10 cellular contexts compared by ENCODE assay signal in the genomic region with DNA sequence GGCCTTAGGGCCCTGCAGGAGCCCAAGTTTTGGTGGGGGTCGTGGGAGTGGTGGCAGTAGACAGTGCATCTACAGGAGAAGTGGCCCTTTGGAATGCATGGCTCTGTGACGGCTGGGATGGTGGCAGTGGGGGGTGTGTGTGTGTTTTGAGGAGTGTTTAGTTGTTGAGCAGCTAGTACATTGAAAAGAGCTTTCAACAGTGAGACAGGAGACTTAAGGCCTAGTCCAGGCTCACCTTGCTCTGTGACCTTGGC. TPM values are rescaled to one million over a fixed set of nuclear protein-coding genes. Genes with fewer than 3 reads are reported as not detected.
DNase-seq lines count a peak whose midpoint lies in the region; FAIRE-seq and TF ChIP-seq lines count a peak whose summit lies in the region.
"Had no signal": no experiment of that assay in that cellular context is flagged by ENCODE, and none has a peak within 500 bp of the region (broad histone marks: within the 10 kb centered on the region; RNA-seq: fewer than 3 reads in every experiment).

No MANE protein-coding gene starts in this region.

- DNase-seq in activated CD4-positive, alpha-beta T cell treated with anti-CD3 and anti-CD28 coated beads, Interleukin-2, amount 10 ng/mL, durations not matched to agents 24 days and 14 days: no peak
- DNase-seq in activated CD4-positive, alpha-beta T cell treated with anti-CD3 and anti-CD28 coated beads for 4 hours: no peak
- DNase-seq in immature natural killer cell (peak in 1 of 3 donors; percentile 10), suprapubic skin (ENCODE audit: low spot score in 2 of 2) (peak in 1 of 2 donors; percentile 57), urothelium cell line (ENCODE audit: low spot score) (no peak), ureter (ENCODE audit: low spot score) (no peak), NCI-H446 treated with DMSO at 0.1 percent for 48 hours (lab: John Stamatoyannopoulos, UW) (no peak)

- no peak for TF ChIP-seq CTCF in suprapubic skin (IDR thresholded peaks at IDR 0.05)

- H3K27me3 ChIP-seq in suprapubic skin: no peaks in the 10 kb centered on the region

- intact Hi-C loops in activated CD4-positive, alpha-beta T cell treated with anti-CD3 and anti-CD28 coated beads, Interleukin-2, amount 10 ng/mL, durations not matched to agents 24 days and 14 days (cut with micrococcal nuclease): loop anchor here (1.0 kb wide), 1 partner anchor 349 kb away; no protein-coding TSS in a partner anchor

- peak overlapping the region; percentile 84 for H3K4me3 ChIP-seq in suprapubic skin

- H3K36me3 ChIP-seq in suprapubic skin: peaks cover 23% of the 10 kb centered on the region

- no peaks in the 10 kb centered on the region for H3K9me3 ChIP-seq in suprapubic skin

- WGBS in suprapubic skin: 19% methylated on average over 2 of the region's 2 CpGs

- peak overlapping the region; percentile 87 for H3K4me3 Mint-ChIP-seq in activated CD4-positive, alpha-beta T cell treated with anti-CD3 and anti-CD28 coated beads, Interleukin-2, amount 10 ng/mL, durations not matched to agents 24 days and 14 days
- peak overlapping the region; percentile 94 for H3K4me3 Mint-ChIP-seq in activated naive CD8-positive, alpha-beta T cell
- peak overlapping the region; percentile 87 to 98 (median 95) for H3K4me3 Mint-ChIP-seq in immature natural killer cell

- H3K9me3 Mint-ChIP-seq in activated CD4-positive, alpha-beta T cell treated with anti-CD3 and anti-CD28 coated beads, Interleukin-2, amount 10 ng/mL, durations not matched to agents 24 days and 14 days: no peaks in the 10 kb centered on the region
- no peaks in the 10 kb centered on the region for H3K9me3 Mint-ChIP-seq in activated naive CD8-positive, alpha-beta T cell (ENCODE audit: low read depth)
- no peaks in the 10 kb centered on the region for H3K9me3 Mint-ChIP-seq in immature natural killer cell

- H3K27ac Mint-ChIP-seq in activated CD4-positive, alpha-beta T cell treated with anti-CD3 and anti-CD28 coated beads, Interleukin-2, amount 10 ng/mL, durations not matched to agents 24 days and 14 days: peak overlapping the region; percentile 89
- H3K27ac Mint-ChIP-seq in activated naive CD8-positive, alpha-beta T cell: peak overlapping the region; percentile 98
- H3K27ac Mint-ChIP-seq in immature natural killer cell: peak overlapping the region; percentile 90 to 98 (median 97)

- peaks cover 17% of the 10 kb centered on the region for H3K36me3 Mint-ChIP-seq in activated CD4-positive, alpha-beta T cell treated with anti-CD3 and anti-CD28 coated beads, Interleukin-2, amount 10 ng/mL, durations not matched to agents 24 days and 14 days (ENCODE audit: low read depth)
- H3K36me3 Mint-ChIP-seq in activated naive CD8-positive, alpha-beta T cell: peaks cover 2% of the 10 kb centered on the region
- H3K36me3 Mint-ChIP-seq in immature natural killer cell: peaks cover 5 to 13% (median 7%) of the 10 kb centered on the region in 3 donors

- peak overlapping the region; percentile 90 for H3K27ac ChIP-seq in suprapubic skin

- no peak for FAIRE-seq in urothelium cell line (lab: Jason Lieb, UNC)
- FAIRE-seq: D721Med, endometrium had no signal

- H3K4me1 ChIP-seq in suprapubic skin: peaks cover 35% of the 10 kb centered on the region

- no peak for TF ChIP-seq EP300 in suprapubic skin (IDR thresholded peaks at IDR 0.05)

- H3K27me3 Mint-ChIP-seq in activated CD4-positive, alpha-beta T cell treated with anti-CD3 and anti-CD28 coated beads, Interleukin-2, amount 10 ng/mL, durations not matched to agents 24 days and 14 days: no peaks in the 10 kb centered on the region
- H3K27me3 Mint-ChIP-seq in activated naive CD8-positive, alpha-beta T cell: no peaks in the 10 kb centered on the region
- H3K27me3 Mint-ChIP-seq in immature natural killer cell (ENCODE audit: low read depth in 3 of 3): peaks cover 0 to 7% (median 5%) of the 10 kb centered on the region in 3 donors

- peaks cover 32% of the 10 kb centered on the region for H3K4me1 Mint-ChIP-seq in activated CD4-positive, alpha-beta T cell treated with anti-CD3 and anti-CD28 coated beads, Interleukin-2, amount 10 ng/mL, durations not matched to agents 24 days and 14 days
- H3K4me1 Mint-ChIP-seq in activated naive CD8-positive, alpha-beta T cell (ENCODE audit: low read depth): peaks cover 36% of the 10 kb centered on the region
- peaks cover 41 to 42% of the 10 kb centered on the region in 2 donors for H3K4me1 Mint-ChIP-seq in immature natural killer cell

- no peak for TF ChIP-seq POLR2A in suprapubic skin (IDR thresholded peaks at IDR 0.05)

RNA-seq across cellular contexts. Expression of gene ZNF775, which starts 27.1 kb away (rescaled TPM):
- 4.2 and 5.5 TPM in 2 replicates for total RNA-seq in activated CD4-positive, alpha-beta T cell treated with anti-CD3 and anti-CD28 coated beads, Interleukin-2, amount 10 ng/mL, durations not matched to agents 24 days and 14 days
- 1 to 10 TPM; 3.3 to 5.5 (median 5.5) TPM for polyA plus RNA-seq in immature natural killer cell
- total RNA-seq in suprapubic skin (1 to 10 TPM; 1.6 to 3.9 (median 2.6) TPM), ureter (3.6 TPM)

RNA-seq across cellular contexts. Expression of gene REPIN1, which starts 37.6 kb away (rescaled TPM):
- 73.6 and 79.7 TPM in 2 replicates for total RNA-seq in activated CD4-positive, alpha-beta T cell treated with anti-CD3 and anti-CD28 coated beads, Interleukin-2, amount 10 ng/mL, durations not matched to agents 24 days and 14 days
- polyA plus RNA-seq in immature natural killer cell: 10 to 100 TPM; 40.6 to 86.0 (median 43.2) TPM
- total RNA-seq in suprapubic skin (10 to 100 TPM; 56.1 to 75.5 (median 73.7) TPM), ureter (117 TPM)

RNA-seq across cellular contexts. Expression of gene GIMAP8, which starts 44.2 kb away (rescaled TPM):
- total RNA-seq in activated CD4-positive, alpha-beta T cell treated with anti-CD3 and anti-CD28 coated beads, Interleukin-2, amount 10 ng/mL, durations not matched to agents 24 days and 14 days: 7.9 and 8.5 TPM in 2 replicates
- 10 to 100 TPM in 1 of 3 donors, 1 to 10 TPM in 2; 2.6 to 25.1 (median 5.0) TPM for polyA plus RNA-seq in immature natural killer cell
- total RNA-seq in suprapubic skin: 1 to 10 TPM; 1.5 to 5.6 (median 3.2) TPM
- 13.6 TPM for total RNA-seq in ureter
